ENCODE assay signal across 26 cellular contexts in the genomic region with DNA sequence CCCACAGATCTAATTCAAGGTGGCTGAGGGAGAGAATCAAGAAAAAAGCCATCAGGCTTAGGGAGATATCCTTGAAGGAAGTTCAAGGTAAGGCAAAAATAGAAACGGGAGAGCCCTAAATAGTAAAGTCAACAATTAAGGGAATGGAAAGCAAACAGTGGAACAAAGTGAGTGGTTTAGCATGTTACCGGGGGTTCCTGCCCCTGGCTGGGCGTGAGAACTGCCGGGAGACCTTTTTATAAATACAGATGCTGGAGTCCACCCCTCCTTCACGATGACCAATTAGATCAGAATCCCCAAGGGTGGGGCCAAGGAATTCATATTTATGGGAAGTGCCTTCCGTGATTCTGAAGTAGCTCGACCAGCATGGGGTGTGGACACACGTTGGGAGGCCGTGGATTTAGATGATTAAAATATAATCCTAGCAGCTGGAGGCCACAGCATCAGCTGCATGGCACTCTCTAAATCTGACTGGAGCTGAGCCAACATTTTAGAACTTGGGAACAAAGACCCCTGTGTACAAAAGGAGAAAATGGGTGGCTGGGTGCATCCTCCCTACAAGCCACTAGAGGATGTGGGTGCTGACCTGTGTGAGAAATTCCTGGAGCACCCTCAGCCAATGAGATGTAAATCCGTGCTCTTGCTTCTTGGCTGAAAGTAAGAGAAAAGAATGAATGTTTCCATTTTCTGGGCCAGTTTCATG.
DNase-seq lines count a peak whose midpoint lies in the region; ATAC-seq and TF ChIP-seq lines count a peak whose summit lies in the region.
"Had no signal": no experiment of that assay in that cellular context is flagged by ENCODE, and none has a peak within 500 bp of the region (broad histone marks: within the 10 kb centered on the region; RNA-seq: fewer than 3 reads in every experiment).

No MANE protein-coding gene starts in this region.

- no peak overlapping the region for H3K27ac ChIP-seq in endodermal cell (ENCODE audit: low read depth, low read length)
- H3K27ac ChIP-seq in tibial nerve = no peak overlapping the region
- H3K27ac ChIP-seq: breast epithelium, epithelial cell of prostate, parathyroid adenoma, RWPE1, transverse colon had no signal

- peak overlapping the region; percentile 24 for H3K4me3 ChIP-seq in endodermal cell (ENCODE audit: low read length)
- H3K4me3 ChIP-seq in tibial nerve = no peak overlapping the region
- H3K4me3 ChIP-seq in H7 (ENCODE audit: insufficient read depth, low read depth, low read length) = no peak overlapping the region
- H3K4me3 ChIP-seq: breast epithelium, transverse colon had no signal

- DNase-seq in DMS153 treated with DMSO at 0.1 percent for 48 hours (lab: John Stamatoyannopoulos, UW; ENCODE audit: unreplicated experiment) (peak; percentile 50), NCI-H128 (lab: John Stamatoyannopoulos, UW; ENCODE audit: unreplicated experiment) (peak; percentile 11), NCI-H69 (lab: John Stamatoyannopoulos, UW) (peak; percentile 71), endodermal cell (peak; percentile 84), superior temporal gyrus (ENCODE audit: extremely low spot score) (no peak), tibial nerve (ENCODE audit: low spot score in 2 of 2) (no peak), H7 (no peak)
- DNase-seq: activated CD4-positive, alpha-beta T cell treated with anti-CD3 and anti-CD28 coated beads for 48 hours; activated CD8-positive, alpha-beta memory T cell treated with anti-CD3 and anti-CD28 coated beads, Interleukin-2, amount 10 ng/mL, durations not matched to agents 7 days and 5 days; activated naive CD8-positive, alpha-beta T cell treated with anti-CD3 and anti-CD28 coated beads, Interleukin-2, amount 50 U/mL, for 24 hours; CD8-positive, alpha-beta memory T cell; dermis blood vessel endothelial cell; foreskin fibroblast; hypothalamus; mesenchymal stem cell; natural killer cell; NCI-H1694; stimulated activated CD4-positive, alpha-beta T cell treated with anti-CD3 and anti-CD28 coated beads, Interleukin-1b, Interleukin-23, amount 100 ng/mL, for 48 hours; stimulated activated naive CD4-positive, alpha-beta T cell; transverse colon had no signal

- peaks cover 42% of the 10 kb centered on the region for H3K27me3 Mint-ChIP-seq in endodermal cell (ENCODE audit: insufficient read depth)
- H3K27me3 Mint-ChIP-seq: activated CD8-positive, alpha-beta memory T cell treated with anti-CD3 and anti-CD28 coated beads, Interleukin-2, amount 10 ng/mL, durations not matched to agents 7 days and 5 days; activated naive CD8-positive, alpha-beta T cell treated with anti-CD3 and anti-CD28 coated beads, Interleukin-2, amount 50 U/mL, for 24 hours; CD8-positive, alpha-beta memory T cell had no signal

- 42 to 49% methylated on average over 6 to 10 of the region's 10 CpGs for whole genome bisulfite sequencing in endodermal cell (ENCODE audit: insufficient coverage in 1 of 2, insufficient read length in 1 of 2), 2 experiments
- WGBS in tibial nerve, 2 donors = 26 to 39% methylated on average over 10 of the region's 10 CpGs

- peaks cover 6% of the 10 kb centered on the region for H3K27me3 ChIP-seq in endodermal cell (ENCODE audit: control insufficient read depth, insufficient read depth, low read length, poor library complexity, severe bottlenecking)
- no peaks in the 10 kb centered on the region for H3K27me3 ChIP-seq in tibial nerve
- H3K27me3 ChIP-seq in H7 (ENCODE audit: control insufficient read depth, insufficient read depth, low read length) = peaks cover 6% of the 10 kb centered on the region; the same call in 1 of the 2 replicates
- H3K27me3 ChIP-seq: transverse colon had no signal

- H3K9ac ChIP-seq in endodermal cell (ENCODE audit: extremely low read depth, low read length, poor library complexity, severe bottlenecking) = no peak overlapping the region
- H3K9ac ChIP-seq: parathyroid adenoma had no signal

- peaks cover 40% of the 10 kb centered on the region for H3K4me1 ChIP-seq in endodermal cell (ENCODE audit: control insufficient read depth, insufficient read depth, low read length)
- no peaks in the 10 kb centered on the region for H3K4me1 ChIP-seq in tibial nerve
- H3K4me1 ChIP-seq: breast epithelium, parathyroid adenoma, transverse colon had no signal

- H3K4me3 Mint-ChIP-seq in endodermal cell = no peak overlapping the region
- H3K4me3 Mint-ChIP-seq: activated CD8-positive, alpha-beta memory T cell treated with anti-CD3 and anti-CD28 coated beads, Interleukin-2, amount 10 ng/mL, durations not matched to agents 7 days and 5 days; activated naive CD8-positive, alpha-beta T cell treated with anti-CD3 and anti-CD28 coated beads, Interleukin-2, amount 50 U/mL, for 24 hours; CD8-positive, alpha-beta memory T cell; natural killer cell had no signal

- H3K9me3 ChIP-seq in endodermal cell (ENCODE audit: control insufficient read depth, low read length) = no peaks in the 10 kb centered on the region
- H3K9me3 ChIP-seq in tibial nerve = no peaks in the 10 kb centered on the region
- H3K9me3 ChIP-seq: breast epithelium, transverse colon had no signal

- TF ChIP-seq POLR2A in tibial nerve (IDR thresholded peaks at IDR 0.05) = no peak

- H3K4me1 Mint-ChIP-seq in endodermal cell = peaks cover 44% of the 10 kb centered on the region
- H3K4me1 Mint-ChIP-seq: activated CD8-positive, alpha-beta memory T cell treated with anti-CD3 and anti-CD28 coated beads, Interleukin-2, amount 10 ng/mL, durations not matched to agents 7 days and 5 days; activated naive CD8-positive, alpha-beta T cell treated with anti-CD3 and anti-CD28 coated beads, Interleukin-2, amount 50 U/mL, for 24 hours; CD8-positive, alpha-beta memory T cell; natural killer cell had no signal

- peak overlapping the region; percentile 48 for H3K27ac Mint-ChIP-seq in endodermal cell
- H3K27ac Mint-ChIP-seq: activated CD8-positive, alpha-beta memory T cell treated with anti-CD3 and anti-CD28 coated beads, Interleukin-2, amount 10 ng/mL, durations not matched to agents 7 days and 5 days; activated naive CD8-positive, alpha-beta T cell treated with anti-CD3 and anti-CD28 coated beads, Interleukin-2, amount 50 U/mL, for 24 hours; activated T-helper 2 cell treated with anti-CD3 and anti-CD28 coated beads, Interferon-gamma antibody, Interleukin-2, Interleukin-4, amounts not matched to agents 10 μg/mL and 5 μg/mL and 100 μg/mL, durations not matched to agents 14 hours and 24 hours and 36 hours; CD8-positive, alpha-beta memory T cell; natural killer cell had no signal

- TF ChIP-seq CTCF in endodermal cell (conservative IDR thresholded peaks at IDR 0.05) (peak; percentile 47), tibial nerve (IDR thresholded peaks at IDR 0.05) (no peak)

- TF ChIP-seq EP300 in tibial nerve (IDR thresholded peaks at IDR 0.05) = no peak

- H3K36me3 Mint-ChIP-seq in endodermal cell (ENCODE audit: low read depth) = no peaks in the 10 kb centered on the region
- H3K36me3 Mint-ChIP-seq: activated CD8-positive, alpha-beta memory T cell treated with anti-CD3 and anti-CD28 coated beads, Interleukin-2, amount 10 ng/mL, durations not matched to agents 7 days and 5 days; CD8-positive, alpha-beta memory T cell; natural killer cell had no signal

- ATAC-seq in GM19328 (IDR thresholded peaks at IDR 0.05; ENCODE audit: unreplicated experiment) = no peak
- ATAC-seq: activated CD8-positive, alpha-beta memory T cell treated with anti-CD3 and anti-CD28 coated beads, Interleukin-2, amount 10 ng/mL, durations not matched to agents 7 days and 5 days; activated naive CD8-positive, alpha-beta T cell treated with anti-CD3 and anti-CD28 coated beads, Interleukin-2, amount 50 U/mL, for 24 hours; natural killer cell had no signal

- H3K9me3 Mint-ChIP-seq in endodermal cell = no peaks in the 10 kb centered on the region
- H3K9me3 Mint-ChIP-seq: activated naive CD8-positive, alpha-beta T cell treated with anti-CD3 and anti-CD28 coated beads, Interleukin-2, amount 50 U/mL, for 24 hours; activated T-helper 2 cell treated with anti-CD3 and anti-CD28 coated beads, Interferon-gamma antibody, Interleukin-2, Interleukin-4, amounts not matched to agents 10 μg/mL and 5 μg/mL and 100 μg/mL, durations not matched to agents 14 hours and 24 hours and 36 hours had no signal

- H3K36me3 ChIP-seq in endodermal cell (ENCODE audit: control insufficient read depth, insufficient read depth, low read length) (no peaks in the 10 kb centered on the region), tibial nerve (no peaks in the 10 kb centered on the region), H7 (replicated peaks; ENCODE audit: control insufficient read depth, insufficient read depth, low read length) (no peaks in the 10 kb centered on the region)
- H3K36me3 ChIP-seq: breast epithelium, transverse colon had no signal

Comparison
In these comparisons a context has a peak if more than half of its experiments do, and no peak if none do; other contexts are left out.
1. DNase-seq: peak in DMS153 treated with DMSO at 0.1 percent for 48 hours (single experiment), NCI-H128 (single experiment), NCI-H69 (single experiment) and endodermal cell (single experiment); none in superior temporal gyrus (single experiment), tibial nerve (0 of 2) and H7 (single experiment).